Comparison of ENCODE assay signal across 18 cellular contexts in genomic region chr2:201215963-201216362, GRCh38. TPM values are rescaled to one million over a fixed set of nuclear protein-coding genes. Genes with fewer than 3 reads are reported as not detected.
DNase-seq lines count a peak whose midpoint lies in the region; ATAC-seq, FAIRE-seq and TF ChIP-seq lines count a peak whose summit lies in the region.
"Had no signal": no experiment of that assay in that cellular context is flagged by ENCODE, and none has a peak within 500 bp of the region (broad histone marks: within the 10 kb centered on the region; RNA-seq: fewer than 3 reads in every experiment).

No MANE protein-coding gene starts in this region.

- no peak overlapping the region for H3K4me3 Mint-ChIP-seq in CD4-positive, alpha-beta T cell
- H3K4me3 Mint-ChIP-seq in naive thymus-derived CD8-positive, alpha-beta T cell: no peak overlapping the region
- H3K4me3 Mint-ChIP-seq: CD4-positive, CD25-positive, alpha-beta regulatory T cell; H9 had no signal

- no peak for DNase-seq in CD4-positive, alpha-beta T cell
- no peak for DNase-seq in RCC 7860 (ENCODE audit: low spot score)
- no peak for DNase-seq in frontal cortex (ENCODE audit: low spot score in 2 of 2)
- DNase-seq in naive thymus-derived CD8-positive, alpha-beta T cell: no peak
- no peak for DNase-seq in NCI-H146 treated with DMSO at 0.1 percent for 48 hours (lab: John Stamatoyannopoulos, UW; ENCODE audit: unreplicated experiment)
- DNase-seq in HEK293T (ENCODE audit: extremely low spot score): no peak
- DNase-seq: ACHN; BE2C; C1 segment of cervical spinal cord; CD4-positive, CD25-positive, alpha-beta regulatory T cell; DMS153; DMS79; GDM1; H9 had no signal

- intact Hi-C loops in CD4-positive, alpha-beta T cell (cut with DNase I, micrococcal nuclease): no loop called here

- H3K27me3 ChIP-seq in CD4-positive, alpha-beta T cell (ENCODE audit: control insufficient read depth, insufficient read depth, low read length): no peaks in the 10 kb centered on the region
- H3K27me3 ChIP-seq: BE2C had no signal

- H3K4me1 Mint-ChIP-seq in CD4-positive, alpha-beta T cell (ENCODE audit: low read depth): peaks cover 42% of the 10 kb centered on the region
- peaks cover 28 to 40% (median 33%) of the 10 kb centered on the region in 4 donors for H3K4me1 Mint-ChIP-seq in naive thymus-derived CD8-positive, alpha-beta T cell

- TF ChIP-seq CTCF in CD4-positive, alpha-beta T cell (IDR thresholded peaks at IDR 0.05): no peak

- H3K9me3 ChIP-seq in CD4-positive, alpha-beta T cell (ENCODE audit: control insufficient read depth, low read length): no peaks in the 10 kb centered on the region
- H3K9me3 ChIP-seq: BE2C had no signal

- H3K27me3 Mint-ChIP-seq in CD4-positive, alpha-beta T cell: no peaks in the 10 kb centered on the region
- no peaks in the 10 kb centered on the region for H3K27me3 Mint-ChIP-seq in naive thymus-derived CD8-positive, alpha-beta T cell
- H3K27me3 Mint-ChIP-seq: CD4-positive, CD25-positive, alpha-beta regulatory T cell had no signal

- H3K27ac ChIP-seq in CD4-positive, alpha-beta T cell (ENCODE audit: low read depth, low read length): no peak overlapping the region

- ATAC-seq in CD4-positive, alpha-beta T cell (ENCODE audit: poor library complexity): no peak
- ATAC-seq in naive thymus-derived CD8-positive, alpha-beta T cell: no peak
- ATAC-seq in GM19452 (IDR thresholded peaks at IDR 0.05; ENCODE audit: unreplicated experiment): no peak

- peak overlapping the region; percentile 40 for H3K27ac Mint-ChIP-seq in CD4-positive, alpha-beta T cell
- H3K27ac Mint-ChIP-seq in naive thymus-derived CD8-positive, alpha-beta T cell: peak overlapping the region in 7 of 10 donors; percentile 39 to 78 (median 44)
- H3K27ac Mint-ChIP-seq: H9 had no signal

- H3K9me3 Mint-ChIP-seq in CD4-positive, alpha-beta T cell: no peaks in the 10 kb centered on the region
- no peaks in the 10 kb centered on the region for H3K9me3 Mint-ChIP-seq in naive thymus-derived CD8-positive, alpha-beta T cell

- POLR2A ChIA-PET in CD4-positive, alpha-beta T cell (lab: Charles Lee): no interaction called here
- POLR2A ChIA-PET in naive thymus-derived CD8-positive, alpha-beta T cell (lab: Charles Lee): interaction anchor here (0.8 kb wide), 1 partner anchor 99 kb away, joined by 3 read pairs; no protein-coding TSS in a partner anchor
- POLR2A ChIA-PET in HEK293T (lab: Yijun Ruan, JAX): no interaction called here

- peak; percentile 10 for FAIRE-seq in RCC 7860 (lab: Jason Lieb, UNC)
- FAIRE-seq in frontal cortex (lab: Jason Lieb, UNC): peak; percentile 37
- FAIRE-seq: GM12892, GM18507, H1 had no signal

- peaks cover 50% of the 10 kb centered on the region for H3K36me3 Mint-ChIP-seq in CD4-positive, alpha-beta T cell (ENCODE audit: low read depth)
- peaks cover 7 to 48% (median 14%) of the 10 kb centered on the region in 3 donors for H3K36me3 Mint-ChIP-seq in naive thymus-derived CD8-positive, alpha-beta T cell

- CTCF ChIA-PET in CD4-positive, alpha-beta T cell (lab: Charles Lee): no interaction called here
- CTCF ChIA-PET in HEK293T (lab: Yijun Ruan, JAX): no interaction called here

TF ChIP-seq in HEK293T, 16 proteins besides CTCF, POLR2A, EP300 and RAD21:
- TF ChIP-seq SUZ12 (IDR thresholded peaks at IDR 0.05) (no peak), FOXA1 (IDR thresholded peaks at IDR 0.05) (no peak), FOXK2 (IDR thresholded peaks at IDR 0.05) (no peak), L3MBTL2 (conservative IDR thresholded peaks at IDR 0.05) (no peak), FOXM1 (IDR thresholded peaks at IDR 0.05; ENCODE audit: borderline replicate concordance) (no peak), CTBP1 (IDR thresholded peaks at IDR 0.05; ENCODE audit: borderline replicate concordance) (no peak), ZNF384 (IDR thresholded peaks at IDR 0.05) (no peak), SP1 (IDR thresholded peaks at IDR 0.05) (no peak), BHLHE40 (IDR thresholded peaks at IDR 0.05; ENCODE audit: borderline replicate concordance) (no peak), LEF1 (IDR thresholded peaks at IDR 0.05; ENCODE audit: borderline replicate concordance) (no peak), NFRKB (IDR thresholded peaks at IDR 0.05) (no peak), HDGF (IDR thresholded peaks at IDR 0.05; ENCODE audit: borderline replicate concordance) (no peak), PKNOX1 (IDR thresholded peaks at IDR 0.05) (no peak), ELF4 (IDR thresholded peaks at IDR 0.05) (no peak), TARDBP (IDR thresholded peaks at IDR 0.05) (no peak), ARNT (IDR thresholded peaks at IDR 0.05) (no peak)

RNA-seq across cellular contexts. Expression of gene CASP10, which starts 33.0 kb away (rescaled TPM):
- 10 to 100 TPM; 12.6 to 13.7 TPM for total RNA-seq in CD4-positive, alpha-beta T cell
- total RNA-seq in frontal cortex: 2.4 TPM
- total RNA-seq in naive thymus-derived CD8-positive, alpha-beta T cell: 10 to 100 TPM; 47.2 to 48.1 TPM
- 10 to 100 TPM in 2 of 3 donors, 1 to 10 TPM in 1; 8.6 to 17.5 (median 14.6) TPM for polyA plus RNA-seq in naive thymus-derived CD8-positive, alpha-beta T cell

RNA-seq across cellular contexts. Expression of gene CASP8, which starts 44.4 kb away (rescaled TPM):
- 100 to 1,000 TPM; 172 to 175 TPM for total RNA-seq in CD4-positive, alpha-beta T cell
- 1.6 TPM for total RNA-seq in frontal cortex
- total RNA-seq in naive thymus-derived CD8-positive, alpha-beta T cell: 100 to 1,000 TPM; 209 to 212 TPM
- polyA plus RNA-seq in naive thymus-derived CD8-positive, alpha-beta T cell: 10 to 100 TPM; 25.0 to 56.5 (median 26.1) TPM

Comparison
In these comparisons a context has a peak if more than half of its experiments do, and no peak if none do; other contexts are left out.
1. RNA of gene CASP8, which starts 44.4 kb away (total RNA-seq): 209 to 212 TPM in naive thymus-derived CD8-positive, alpha-beta T cell and 172 to 175 TPM in CD4-positive, alpha-beta T cell; 1.6 TPM in frontal cortex (single experiment); every median in the first group is over 10 times any median in the second.